13 cellular contexts compared by ENCODE assay signal in the genomic region with DNA sequence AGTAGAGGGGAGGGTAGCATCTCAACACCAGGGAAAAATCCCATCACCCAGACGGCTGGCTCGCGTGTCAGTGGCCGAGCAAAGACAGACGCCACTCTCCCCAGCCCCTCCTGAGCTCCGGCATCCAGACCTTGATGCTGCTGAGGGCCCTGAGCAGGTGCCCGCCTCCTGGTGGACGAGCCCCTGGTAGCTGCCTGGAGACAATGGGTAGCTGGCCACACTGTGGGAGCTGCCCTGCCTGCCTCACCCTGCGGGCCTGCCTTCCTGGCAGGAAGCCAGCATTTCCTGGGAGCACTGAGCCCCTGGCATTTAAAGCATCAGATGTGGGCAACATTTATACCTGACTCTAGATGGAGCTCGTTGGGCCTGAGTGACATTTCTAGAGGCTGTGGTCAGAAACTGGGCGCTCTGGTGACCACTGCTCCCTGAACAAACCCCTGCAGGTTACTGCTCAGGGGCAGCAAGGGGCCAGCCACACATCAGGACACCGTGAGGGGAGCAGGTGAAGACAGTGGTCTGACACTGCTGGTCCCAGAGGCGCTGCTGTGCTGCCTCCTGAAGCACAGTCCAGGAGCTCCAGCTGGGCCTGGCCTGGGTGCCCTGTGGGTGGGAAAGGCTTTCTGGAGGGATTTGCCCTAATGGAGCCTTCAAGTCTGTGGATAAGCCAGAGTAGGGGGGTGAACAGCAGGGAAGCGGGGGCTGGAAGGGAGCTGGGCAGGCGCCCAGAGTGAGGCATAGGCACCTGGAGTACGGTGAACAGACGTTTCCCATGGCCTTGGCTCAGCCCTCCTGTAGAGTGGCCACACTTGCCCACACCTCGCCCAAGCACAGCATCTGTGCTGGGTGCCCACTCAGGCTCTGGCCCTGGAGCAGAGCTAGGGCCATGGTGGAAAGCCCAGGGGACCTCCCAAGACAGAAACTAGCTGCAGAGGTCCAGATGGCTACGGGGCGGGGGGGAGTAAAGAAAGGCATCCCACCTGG.
DNase-seq lines count a peak whose midpoint lies in the region; ATAC-seq and TF ChIP-seq lines count a peak whose summit lies in the region.
"Had no signal": no experiment of that assay in that cellular context is flagged by ENCODE, and none has a peak within 500 bp of the region (broad histone marks: within the 10 kb centered on the region; RNA-seq: fewer than 3 reads in every experiment).

No MANE protein-coding gene starts in this region.

- TF ChIP-seq POLR2A in esophagus muscularis mucosa (IDR thresholded peaks at IDR 0.05; ENCODE audit: low read depth) (no peak), lower leg skin (IDR thresholded peaks at IDR 0.05) (no peak)

- no peaks in the 10 kb centered on the region for H3K9me3 Mint-ChIP-seq in activated T-cell treated with anti-CD3 and anti-CD28 coated beads, Interleukin-2, amount 50 U/mL, for 24 hours
- no peaks in the 10 kb centered on the region for H3K9me3 Mint-ChIP-seq in activated T-cell treated with anti-CD3 and anti-CD28 coated beads, Interleukin-2, amount 50 U/mL, for 4 hours

- H3K4me3 ChIP-seq in esophagus muscularis mucosa = no peak overlapping the region
- no peak overlapping the region for H3K4me3 ChIP-seq in upper lobe of right lung
- no peak overlapping the region for H3K4me3 ChIP-seq in lower leg skin (ENCODE audit: low read depth, poor library complexity, severe bottlenecking)
- H3K4me3 ChIP-seq: SK-N-MC had no signal

- H3K36me3 ChIP-seq in esophagus muscularis mucosa = peaks cover 0 to under 1% (median 0%) of the 10 kb centered on the region in 4 donors
- no peaks in the 10 kb centered on the region for H3K36me3 ChIP-seq in upper lobe of right lung

- no peak overlapping the region for H3K27ac Mint-ChIP-seq in activated T-cell treated with anti-CD3 and anti-CD28 coated beads, Interleukin-2, amount 50 U/mL, for 24 hours

- intact Hi-C loops in esophagus muscularis mucosa (cut with DNase I) (no loop called here), upper lobe of right lung (cut with DNase I) (no loop called here), lower leg skin (cut with DNase I; ENCODE audit: low total_unique reads) (no loop called here)

- TF ChIP-seq CTCF in esophagus muscularis mucosa (IDR thresholded peaks at IDR 0.05) (no peak), upper lobe of right lung (IDR thresholded peaks at IDR 0.05) (no peak), lower leg skin (IDR thresholded peaks at IDR 0.05) (no peak)

- no peaks in the 10 kb centered on the region for H3K36me3 Mint-ChIP-seq in activated T-cell treated with anti-CD3 and anti-CD28 coated beads, Interleukin-2, amount 50 U/mL, for 24 hours (ENCODE audit: low read depth)
- H3K36me3 Mint-ChIP-seq in activated T-cell treated with anti-CD3 and anti-CD28 coated beads, Interleukin-2, amount 50 U/mL, for 4 hours (ENCODE audit: insufficient read depth) = no peaks in the 10 kb centered on the region

- ATAC-seq in activated T-cell treated with anti-CD3 and anti-CD28 coated beads, Interleukin-2, amount 50 U/mL, for 4 hours = no peak
- no peak for ATAC-seq in upper lobe of right lung
- no peak for ATAC-seq in GM18870 (IDR thresholded peaks at IDR 0.05; ENCODE audit: unreplicated experiment)

- H3K27me3 Mint-ChIP-seq in activated T-cell treated with anti-CD3 and anti-CD28 coated beads, Interleukin-2, amount 50 U/mL, for 24 hours = peaks cover 2% of the 10 kb centered on the region
- H3K27me3 Mint-ChIP-seq in activated T-cell treated with anti-CD3 and anti-CD28 coated beads, Interleukin-2, amount 50 U/mL, for 4 hours (ENCODE audit: low read depth) = no peaks in the 10 kb centered on the region

- H3K4me1 ChIP-seq in esophagus muscularis mucosa (no peaks in the 10 kb centered on the region), upper lobe of right lung (no peaks in the 10 kb centered on the region)

- H3K27ac ChIP-seq in esophagus muscularis mucosa (replicated peaks in 1 of 4) (no peak overlapping the region), upper lobe of right lung (no peak overlapping the region)
- H3K27ac ChIP-seq: C4-2B, epithelial cell of prostate, HL-60, SK-N-MC had no signal

- no peak for TF ChIP-seq EP300 in esophagus muscularis mucosa (IDR thresholded peaks at IDR 0.05)

- H3K9me3 ChIP-seq in esophagus muscularis mucosa (no peaks in the 10 kb centered on the region), upper lobe of right lung (no peaks in the 10 kb centered on the region)

- no peaks in the 10 kb centered on the region for H3K27me3 ChIP-seq in esophagus muscularis mucosa
- H3K27me3 ChIP-seq in upper lobe of right lung = no peaks in the 10 kb centered on the region

- 77% methylated on average over 17 of the region's 20 CpGs for WGBS in esophagus muscularis mucosa
- WGBS in lower leg skin, 2 donors = 77 to 81% methylated on average over 19 to 20 of the region's 20 CpGs

- peak; percentile 19 for DNase-seq in activated T-cell treated with anti-CD3 and anti-CD28 coated beads, Interleukin-2, amount 50 U/mL, for 24 hours
- no peak for DNase-seq in activated T-cell treated with anti-CD3 and anti-CD28 coated beads, Interleukin-2, amount 50 U/mL, for 4 hours
- DNase-seq in NCI-H345 treated with DMSO at 0.1 percent for 48 hours (lab: John Stamatoyannopoulos, UW; ENCODE audit: unreplicated experiment) = peak; percentile 61
- DNase-seq in esophagus muscularis mucosa (ENCODE audit: extremely low spot score) = peak; percentile 78
- DNase-seq in upper lobe of right lung = peak; percentile 58
- no peak for DNase-seq in lower leg skin (ENCODE audit: low spot score in 2 of 2)
- DNase-seq in germinal center (ENCODE audit: low spot score) = no peak
- DNase-seq: activated gamma-delta T cell had no signal

- H3K4me1 Mint-ChIP-seq in activated T-cell treated with anti-CD3 and anti-CD28 coated beads, Interleukin-2, amount 50 U/mL, for 24 hours (ENCODE audit: low read depth) = no peaks in the 10 kb centered on the region
- no peaks in the 10 kb centered on the region for H3K4me1 Mint-ChIP-seq in activated T-cell treated with anti-CD3 and anti-CD28 coated beads, Interleukin-2, amount 50 U/mL, for 4 hours (ENCODE audit: low read depth)

- no peak overlapping the region for H3K4me3 Mint-ChIP-seq in activated T-cell treated with anti-CD3 and anti-CD28 coated beads, Interleukin-2, amount 50 U/mL, for 24 hours
- no peak overlapping the region for H3K4me3 Mint-ChIP-seq in activated T-cell treated with anti-CD3 and anti-CD28 coated beads, Interleukin-2, amount 50 U/mL, for 4 hours

Comparison
In these comparisons a context has a peak if more than half of its experiments do, and no peak if none do; other contexts are left out.
1. DNase-seq: peak in activated T-cell treated with anti-CD3 and anti-CD28 coated beads, Interleukin-2, amount 50 U/mL, for 24 hours (single experiment), NCI-H345 treated with DMSO at 0.1 percent for 48 hours (single experiment), esophagus muscularis mucosa (single experiment) and upper lobe of right lung (single experiment); none in activated T-cell treated with anti-CD3 and anti-CD28 coated beads, Interleukin-2, amount 50 U/mL, for 4 hours (single experiment), lower leg skin (0 of 2) and germinal center (single experiment).